In the genomic region with DNA sequence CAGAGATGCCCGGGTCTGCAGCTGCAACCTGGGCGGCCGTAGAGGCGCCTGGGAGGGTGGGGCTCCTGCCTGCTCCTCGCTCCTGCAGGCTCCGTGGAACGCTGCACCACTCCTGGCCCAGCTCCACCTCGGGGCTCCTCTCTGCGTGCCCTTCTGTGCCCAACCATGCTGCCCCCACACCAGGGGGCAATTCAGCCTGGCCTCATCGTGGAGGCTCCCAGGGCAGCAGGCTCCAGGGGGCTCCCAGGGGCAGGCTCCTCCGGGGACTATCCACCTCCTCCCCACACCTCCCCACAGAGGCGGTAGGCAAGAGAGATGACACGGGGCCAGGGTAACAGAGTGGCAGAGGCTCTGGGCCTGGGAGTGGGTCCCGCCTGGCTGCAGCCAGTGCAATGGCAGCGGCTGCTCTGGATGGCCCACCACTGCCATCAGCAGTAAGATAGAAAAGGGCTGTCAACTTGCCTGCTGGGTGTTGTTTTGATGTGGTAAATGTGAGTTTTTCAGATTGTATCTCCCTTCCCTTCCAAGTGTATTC, we compare ENCODE assay signal across 12 cellular contexts. TPM values are rescaled to one million over a fixed set of nuclear protein-coding genes. Genes with fewer than 3 reads are reported as not detected.
DNase-seq lines count a peak whose midpoint lies in the region; ATAC-seq and TF ChIP-seq lines count a peak whose summit lies in the region.
"Had no signal": no experiment of that assay in that cellular context is flagged by ENCODE, and none has a peak within 500 bp of the region (broad histone marks: within the 10 kb centered on the region; RNA-seq: fewer than 3 reads in every experiment).

No MANE protein-coding gene starts in this region.

- no peak overlapping the region for H4K91ac ChIP-seq in trophoblast cell (ENCODE audit: low read depth, low read length)

- no peak overlapping the region for H4K8ac ChIP-seq in trophoblast cell (ENCODE audit: low read depth, low read length)

- no peak overlapping the region for H3K4ac ChIP-seq in trophoblast cell (ENCODE audit: low read depth, low read length)

- no peak overlapping the region for H3K4me2 ChIP-seq in trophoblast cell (ENCODE audit: low read length)

- H3K36me3 Mint-ChIP-seq in T-cell = no peaks in the 10 kb centered on the region
- peaks cover 21% of the 10 kb centered on the region for H3K36me3 Mint-ChIP-seq in central memory CD8-positive, alpha-beta T cell (ENCODE audit: insufficient read depth)
- peaks cover 10% of the 10 kb centered on the region for H3K36me3 Mint-ChIP-seq in stimulated activated memory B cell treated with anti-CD40 and anti-IgM and Interleukin-4, amounts not matched to agents 10 μg/mL and 1 μg/mL and 100 μg/mL, for 72 hours

- H3K4me1 Mint-ChIP-seq in T-cell = peaks cover 88 to 96% (median 96%) of the 10 kb centered on the region in 3 donors
- H3K4me1 Mint-ChIP-seq in central memory CD8-positive, alpha-beta T cell = peaks cover 78% of the 10 kb centered on the region
- peaks cover 53% of the 10 kb centered on the region for H3K4me1 Mint-ChIP-seq in stimulated activated memory B cell treated with anti-CD40 and anti-IgM and Interleukin-4, amounts not matched to agents 10 μg/mL and 1 μg/mL and 100 μg/mL, for 72 hours

- no peak overlapping the region for H3K14ac ChIP-seq in trophoblast cell (ENCODE audit: low read length)

- H3K79me2 ChIP-seq in trophoblast cell (ENCODE audit: control insufficient read depth, insufficient read depth, low read length, poor library complexity) = no peaks in the 10 kb centered on the region

- no peak for TF ChIP-seq POLR2A in erythroblast (IDR thresholded peaks at IDR 0.05; ENCODE audit: low read length)

- peak overlapping the region; percentile 75 to 84 (median 78) for H3K4me3 Mint-ChIP-seq in T-cell
- H3K4me3 Mint-ChIP-seq in central memory CD8-positive, alpha-beta T cell = peak overlapping the region; percentile 85
- H3K4me3 Mint-ChIP-seq in stimulated activated memory B cell treated with anti-CD40 and anti-IgM and Interleukin-4, amounts not matched to agents 10 μg/mL and 1 μg/mL and 100 μg/mL, for 72 hours = no peak overlapping the region

- no peak overlapping the region for H3K9ac ChIP-seq in trophoblast cell (ENCODE audit: low read length)

- no peaks in the 10 kb centered on the region for H3K9me3 Mint-ChIP-seq in T-cell
- H3K9me3 Mint-ChIP-seq in central memory CD8-positive, alpha-beta T cell = no peaks in the 10 kb centered on the region
- no peaks in the 10 kb centered on the region for H3K9me3 Mint-ChIP-seq in stimulated activated memory B cell treated with anti-CD40 and anti-IgM and Interleukin-4, amounts not matched to agents 10 μg/mL and 1 μg/mL and 100 μg/mL, for 72 hours

- H3K4me1 ChIP-seq in trophoblast cell (ENCODE audit: control insufficient read depth in 1 of 2, insufficient read depth in 2 of 2, low read length in 2 of 2) = no peaks in the 10 kb centered on the region
- H3K4me1 ChIP-seq: colonic mucosa, psoas muscle, uterus had no signal

- H3K18ac ChIP-seq in trophoblast cell (ENCODE audit: low read length) = no peak overlapping the region

- POLR2A ChIA-PET in T-cell (lab: Charles Lee) = interaction anchor here (0.6 to 2.3 kb wide), 11 partner anchors 9 to 233 kb away, joined by 3 to 18 read pairs (median 5); partner anchors contain the start of gene LRRC8C (in 1 of the 2)

- H3K36me3 ChIP-seq in trophoblast cell (ENCODE audit: control insufficient read depth in 1 of 2, insufficient read depth in 2 of 2, low read length in 2 of 2) = no peaks in the 10 kb centered on the region
- H3K36me3 ChIP-seq: colonic mucosa, uterus had no signal

- H4K12ac ChIP-seq in trophoblast cell (ENCODE audit: low read depth, low read length) = no peak overlapping the region

- no peak overlapping the region for H2BK12ac ChIP-seq in trophoblast cell (ENCODE audit: low read length)

- no peak overlapping the region for H3K27ac ChIP-seq in trophoblast cell (ENCODE audit: low read depth, low read length)
- H3K27ac ChIP-seq: colonic mucosa, psoas muscle, uterus had no signal

- no peak overlapping the region for H2BK120ac ChIP-seq in trophoblast cell (ENCODE audit: insufficient read depth, low read length, poor library complexity)

- WGBS in trophoblast cell (ENCODE audit: extremely low coverage, insufficient coverage, insufficient read length) = no CpG with 5 or more reads among the region's 15 CpGs

- no peak overlapping the region for H2BK5ac ChIP-seq in trophoblast cell (ENCODE audit: low read depth, low read length, poor library complexity)

- no peaks in the 10 kb centered on the region for H3K79me1 ChIP-seq in trophoblast cell (ENCODE audit: low read length)

- H3K27me3 ChIP-seq in trophoblast cell (ENCODE audit: insufficient read depth, low read length) = no peaks in the 10 kb centered on the region
- H3K27me3 ChIP-seq: colonic mucosa, uterus had no signal

- no peak overlapping the region for H3K23ac ChIP-seq in trophoblast cell (ENCODE audit: low read length)

- peaks cover 4% of the 10 kb centered on the region for H3K9me3 ChIP-seq in trophoblast cell (ENCODE audit: insufficient read depth, low read depth, low read length)
- H3K9me3 ChIP-seq: colonic mucosa, psoas muscle, uterus had no signal

- H3K4me3 ChIP-seq in trophoblast cell (ENCODE audit: low read depth, low read length) = no peak overlapping the region
- H3K4me3 ChIP-seq: colonic mucosa, psoas muscle, uterus had no signal

- H2AFZ ChIP-seq in trophoblast cell (ENCODE audit: insufficient read depth, low read length, poor library complexity) = no peak overlapping the region

- H3K27me3 Mint-ChIP-seq in T-cell = no peaks in the 10 kb centered on the region
- H3K27me3 Mint-ChIP-seq in central memory CD8-positive, alpha-beta T cell = no peaks in the 10 kb centered on the region
- H3K27me3 Mint-ChIP-seq in stimulated activated memory B cell treated with anti-CD40 and anti-IgM and Interleukin-4, amounts not matched to agents 10 μg/mL and 1 μg/mL and 100 μg/mL, for 72 hours = no peaks in the 10 kb centered on the region

- no peak overlapping the region for H2AK5ac ChIP-seq in trophoblast cell (ENCODE audit: low read length)

- CTCF ChIA-PET in T-cell (lab: Charles Lee) = interaction anchor here (0.6 to 6.0 kb wide), 13 partner anchors 9 to 324 kb away, joined by 3 to 45 read pairs (median 4); partner anchors contain the start of gene LRRC8C (in 1 of the 2)

- DNase-seq in T-cell (peak; percentile 44 to 80 (median 58)), NCI-H510A treated with DMSO at 0.1 percent for 48 hours (lab: John Stamatoyannopoulos, UW) (no peak), erythroblast (lab: John Stamatoyannopoulos, UW) (no peak), trophoblast cell (no peak)
- DNase-seq in activated CD8-positive, alpha-beta memory T cell treated with anti-CD3 and anti-CD28 coated beads, Interleukin-2, amount 50 U/mL, for 4 hours = peak; percentile 40
- peak; percentile 48 to 63 for DNase-seq in central memory CD8-positive, alpha-beta T cell (ENCODE audit: low spot score in 2 of 2)
- DNase-seq: Calu3, colonic mucosa, NCI-H446, uterus had no signal

- peak overlapping the region; percentile 99 to 100 for H3K27ac Mint-ChIP-seq in T-cell
- H3K27ac Mint-ChIP-seq in central memory CD8-positive, alpha-beta T cell (ENCODE audit: low read depth) = peak overlapping the region; percentile 98
- peak overlapping the region; percentile 33 for H3K27ac Mint-ChIP-seq in stimulated activated memory B cell treated with anti-CD40 and anti-IgM and Interleukin-4, amounts not matched to agents 10 μg/mL and 1 μg/mL and 100 μg/mL, for 72 hours

- peak; percentile 36 to 51 (median 46) for ATAC-seq in T-cell (replicated peaks in 1 of 4)
- peak; percentile 41 for ATAC-seq in central memory CD8-positive, alpha-beta T cell (replicated peaks; ENCODE audit: extremely low read depth, poor library complexity, severe bottlenecking)
- no peak for ATAC-seq in stimulated activated memory B cell treated with anti-CD40 and anti-IgM and Interleukin-4, amounts not matched to agents 10 μg/mL and 1 μg/mL and 100 μg/mL, for 72 hours

RNA-seq across cellular contexts. Expression of gene LRRC8C, which starts 22.4 kb away (rescaled TPM):
- 10 to 100 TPM; 33.4 to 48.4 (median 41.9) TPM for total RNA-seq in T-cell
- polyA plus RNA-seq in trophoblast cell (2013) = 0.78 and 0.90 TPM in 2 replicates

Comparison
In these comparisons a context has a peak if more than half of its experiments do, and no peak if none do; other contexts are left out.
1. DNase-seq: peak in T-cell (34 of 34), activated CD8-positive, alpha-beta memory T cell treated with anti-CD3 and anti-CD28 coated beads, Interleukin-2, amount 50 U/mL, for 4 hours (single experiment) and central memory CD8-positive, alpha-beta T cell (2 of 2); none in NCI-H510A treated with DMSO at 0.1 percent for 48 hours (single experiment), erythroblast (0 of 2) and trophoblast cell (0 of 2).
2. H3K27ac Mint-ChIP-seq: peak in every context shown above with its lines; median percentile 100 in T-cell; 98 in central memory CD8-positive, alpha-beta T cell; 33 in stimulated activated memory B cell treated with anti-CD40 and anti-IgM and Interleukin-4, amounts not matched to agents 10 μg/mL and 1 μg/mL and 100 μg/mL, for 72 hours.